11 cellular contexts compared by ENCODE assay signal in the genomic region with DNA sequence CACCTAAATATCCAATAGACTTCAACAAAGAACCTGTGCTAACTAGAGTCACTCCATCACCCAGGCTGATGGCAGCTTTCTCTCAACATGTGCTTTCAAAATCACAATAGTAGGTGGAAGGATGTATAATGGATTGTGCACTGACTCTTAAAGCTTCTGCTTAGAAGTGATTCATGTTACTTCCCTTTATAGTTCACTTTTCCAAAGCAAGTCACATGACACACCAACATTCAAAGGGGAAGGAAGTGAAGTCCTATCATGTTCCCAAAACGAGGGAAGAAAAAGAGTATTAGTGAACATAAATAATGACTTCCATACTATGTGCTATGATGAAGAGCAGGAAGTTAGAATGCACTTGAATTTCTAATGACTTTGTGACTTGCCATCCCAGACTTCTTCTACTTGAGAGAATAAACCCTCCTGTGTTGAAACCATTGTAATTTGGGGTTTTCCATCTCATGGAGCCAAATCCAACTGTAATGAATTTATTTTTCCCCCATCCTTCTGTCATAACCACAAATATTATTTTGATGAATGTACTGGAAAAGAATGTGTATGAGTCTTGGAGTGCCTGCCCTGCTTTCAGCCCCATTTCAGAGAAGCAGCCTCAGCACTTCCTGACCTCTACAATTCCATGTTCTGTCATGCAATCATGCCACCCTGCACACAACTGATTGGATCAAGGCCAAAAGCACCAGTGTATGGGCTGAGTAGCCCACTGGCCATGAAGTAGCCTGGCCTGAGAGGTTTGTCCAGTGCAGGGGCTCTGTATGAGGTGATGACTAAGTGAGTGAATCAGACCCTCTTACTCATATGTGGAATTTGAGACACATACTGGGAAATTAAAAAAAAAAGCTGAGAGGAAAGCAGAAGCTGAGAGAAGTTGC.
DNase-seq lines count a peak whose midpoint lies in the region; ATAC-seq and TF ChIP-seq lines count a peak whose summit lies in the region.
"Had no signal": no experiment of that assay in that cellular context is flagged by ENCODE, and none has a peak within 500 bp of the region (broad histone marks: within the 10 kb centered on the region; RNA-seq: fewer than 3 reads in every experiment).

No MANE protein-coding gene starts in this region.

- H3K36me3 ChIP-seq in right atrium auricular region (no peaks in the 10 kb centered on the region), upper lobe of right lung (no peaks in the 10 kb centered on the region)

- ATAC-seq in left cardiac atrium (peak in 1 of 2 donors; percentile 74), SK-N-SH treated with all-trans-retinoic acid at 6 μM for 48 hours (peak; percentile 72), upper lobe of right lung (peak; percentile 45), GM18873 (IDR thresholded peaks at IDR 0.05; ENCODE audit: low FRiP score, unreplicated experiment) (no peak)
- ATAC-seq: CD8-positive, alpha-beta T cell had no signal

- H3K4me1 ChIP-seq in right atrium auricular region (peaks cover 0 to 9% of the 10 kb centered on the region in 2 donors), upper lobe of right lung (peaks cover 14% of the 10 kb centered on the region)

- TF ChIP-seq CTCF in right atrium auricular region (IDR thresholded peaks at IDR 0.05) (no peak), foreskin fibroblast (IDR thresholded peaks at IDR 0.05; ENCODE audit: low read depth, low read length) (no peak), upper lobe of right lung (IDR thresholded peaks at IDR 0.05) (no peak)

- DNase-seq in left cardiac atrium (peak; percentile 18), right atrium auricular region (ENCODE audit: low spot score) (no peak), foreskin fibroblast (peak; percentile 99), upper lobe of right lung (no peak), NCI-H2081 (lab: John Stamatoyannopoulos, UW) (no peak), HuH-7 (ENCODE audit: low spot score) (no peak)
- DNase-seq: CD8-positive, alpha-beta T cell; NCI-H187; stimulated activated CD4-positive, alpha-beta T cell treated with anti-CD3 and anti-CD28 coated beads, Interleukin-4, amount 100 ng/mL, for 24 hours had no signal

- peaks cover 0 to 8% of the 10 kb centered on the region in 2 donors for H3K9me3 ChIP-seq in right atrium auricular region
- H3K9me3 ChIP-seq in upper lobe of right lung: no peaks in the 10 kb centered on the region

- no peaks in the 10 kb centered on the region for H3K27me3 ChIP-seq in right atrium auricular region
- no peaks in the 10 kb centered on the region for H3K27me3 ChIP-seq in upper lobe of right lung

- intact Hi-C loops in left cardiac atrium (cut with DNase I) (no loop called here), upper lobe of right lung (cut with DNase I) (no loop called here)

- H3K4me3 ChIP-seq in right atrium auricular region (no peak overlapping the region), foreskin fibroblast (ENCODE audit: low read depth in 1 of 2, low read length in 2 of 2) (no peak overlapping the region), upper lobe of right lung (no peak overlapping the region)

- no peak overlapping the region for H3K27ac ChIP-seq in right atrium auricular region
- no peak overlapping the region for H3K27ac ChIP-seq in upper lobe of right lung

TF ChIP-seq in SK-N-SH treated with all-trans-retinoic acid at 6 μM for 48 hours, 23 proteins besides CTCF, POLR2A, EP300 and RAD21:
- no peak for TF ChIP-seq ZFP3 (CRISPR knock-in tag; IDR thresholded peaks at IDR 0.05)
- no peak for TF ChIP-seq OSR1 (CRISPR knock-in tag; IDR thresholded peaks at IDR 0.05)
- 0 out of 2 replicates have a peak, but pooled peaks have one; percentile 15 for TF ChIP-seq ISL1 (CRISPR knock-in tag; IDR thresholded peaks at IDR 0.05)

Comparison
In these comparisons a context has a peak if more than half of its experiments do, and no peak if none do; other contexts are left out.
1. DNase-seq: peak in left cardiac atrium (single experiment) and foreskin fibroblast (2 of 2); none in right atrium auricular region (single experiment), upper lobe of right lung (single experiment), NCI-H2081 (0 of 2) and HuH-7 (single experiment).